12 cellular contexts compared by ENCODE assay signal in the genomic region with DNA sequence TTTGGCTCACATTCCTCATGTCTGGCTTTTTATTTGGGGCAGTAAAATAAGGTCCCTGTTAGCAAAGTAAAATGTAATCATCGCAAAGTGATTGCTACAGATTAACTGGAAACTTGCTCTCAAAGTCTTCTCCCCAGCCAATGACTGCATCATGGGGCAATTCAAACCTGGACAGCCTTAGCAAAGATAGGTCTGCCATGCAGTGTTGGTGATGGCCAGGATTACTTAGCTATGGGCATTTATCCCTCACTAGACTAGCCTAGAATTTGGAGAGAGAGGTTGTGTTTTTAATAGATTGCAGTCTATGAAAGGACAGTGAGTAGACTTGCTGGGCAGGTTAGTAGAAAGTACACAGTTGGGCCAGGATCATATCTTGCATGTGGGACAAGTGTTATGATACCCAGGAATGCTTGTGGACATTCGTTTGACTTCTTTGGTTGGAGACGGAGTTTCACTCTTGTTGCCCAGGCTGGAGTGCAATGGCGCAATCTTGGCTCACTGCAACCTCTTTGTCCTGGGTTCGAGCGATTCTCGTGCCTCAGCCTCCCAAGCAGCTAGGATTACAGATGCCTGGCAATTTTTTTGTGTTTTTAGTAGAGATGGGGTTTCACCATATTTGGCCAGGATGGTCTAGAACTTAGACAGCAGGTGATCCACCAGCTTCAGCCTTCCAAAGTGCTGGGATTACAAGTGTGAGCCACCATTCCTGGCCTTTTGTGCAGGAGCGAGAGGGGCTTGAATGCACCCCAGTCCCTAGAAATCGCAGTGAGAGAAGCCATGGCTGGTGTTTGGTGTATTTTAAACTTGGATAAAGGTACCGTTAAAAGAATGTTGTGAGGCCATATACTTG. TPM values are rescaled to one million over a fixed set of nuclear protein-coding genes. Genes with fewer than 3 reads are reported as not detected.
A peak's percentile ranks its signal among the peaks of the same experiment; 100 is the strongest.
DNase-seq lines count a peak whose midpoint lies in the region; ATAC-seq, FAIRE-seq and TF ChIP-seq lines count a peak whose summit lies in the region.
"Had no signal": no experiment of that assay in that cellular context is flagged by ENCODE, and none has a peak within 500 bp of the region (broad histone marks: within the 10 kb centered on the region; RNA-seq: fewer than 3 reads in every experiment).

No MANE protein-coding gene starts in this region.

- H3K9me3 ChIP-seq in psoas muscle (no peaks in the 10 kb centered on the region), testis (no peaks in the 10 kb centered on the region)

- no peak for FAIRE-seq in GM19239 (lab: Jason Lieb, UNC)
- FAIRE-seq: keratinocyte had no signal

- peak overlapping the region; percentile 99 for H3K4me3 Mint-ChIP-seq in activated T-cell treated with anti-CD3 and anti-CD28 coated beads, Interleukin-2, amount 50 U/mL, for 24 hours
- H3K4me3 Mint-ChIP-seq in HFFc6, result peak overlapping the region; percentile 93
- H3K4me3 Mint-ChIP-seq in activated T-helper 2 cell treated with anti-CD3 and anti-CD28 coated beads, Interferon-gamma antibody, Interleukin-2, Interleukin-4, amounts not matched to agents 10 μg/mL and 5 μg/mL and 100 μg/mL, durations not matched to agents 14 hours and 24 hours and 36 hours (ENCODE audit: low read depth), result peak overlapping the region; percentile 47

- peak overlapping the region; percentile 99 for H3K27ac Mint-ChIP-seq in activated T-cell treated with anti-CD3 and anti-CD28 coated beads, Interleukin-2, amount 50 U/mL, for 24 hours
- peak overlapping the region; percentile 95 for H3K27ac Mint-ChIP-seq in HFFc6
- H3K27ac Mint-ChIP-seq in activated T-helper 2 cell treated with anti-CD3 and anti-CD28 coated beads, Interferon-gamma antibody, Interleukin-2, Interleukin-4, amounts not matched to agents 10 μg/mL and 5 μg/mL and 100 μg/mL, durations not matched to agents 14 hours and 24 hours and 36 hours, result no peak overlapping the region

- H3K27ac ChIP-seq in psoas muscle (peak overlapping the region; percentile 59), testis (no peak overlapping the region)

- 75 to 81% (median 77%) methylated on average over 10 of the region's 10 CpGs for WGBS in psoas muscle, 3 donors
- WGBS in testis, 2 donors, result 88 to 92% methylated on average over 10 of the region's 10 CpGs

- H3K4me1 ChIP-seq in psoas muscle, result peaks cover 45% of the 10 kb centered on the region
- H3K4me1 ChIP-seq in testis, result peaks cover 13% of the 10 kb centered on the region

- no peaks in the 10 kb centered on the region for H3K9me3 Mint-ChIP-seq in activated T-cell treated with anti-CD3 and anti-CD28 coated beads, Interleukin-2, amount 50 U/mL, for 24 hours
- peaks cover 10% of the 10 kb centered on the region; the same call in 1 of the 2 replicates for H3K9me3 Mint-ChIP-seq in HFFc6
- no peaks in the 10 kb centered on the region for H3K9me3 Mint-ChIP-seq in activated T-helper 2 cell treated with anti-CD3 and anti-CD28 coated beads, Interferon-gamma antibody, Interleukin-2, Interleukin-4, amounts not matched to agents 10 μg/mL and 5 μg/mL and 100 μg/mL, durations not matched to agents 14 hours and 24 hours and 36 hours

- H3K27me3 Mint-ChIP-seq in activated T-cell treated with anti-CD3 and anti-CD28 coated beads, Interleukin-2, amount 50 U/mL, for 24 hours, result no peaks in the 10 kb centered on the region
- peaks cover 20% of the 10 kb centered on the region for H3K27me3 Mint-ChIP-seq in HFFc6 (ENCODE audit: insufficient read depth)
- H3K27me3 Mint-ChIP-seq in activated T-helper 2 cell treated with anti-CD3 and anti-CD28 coated beads, Interferon-gamma antibody, Interleukin-2, Interleukin-4, amounts not matched to agents 10 μg/mL and 5 μg/mL and 100 μg/mL, durations not matched to agents 14 hours and 24 hours and 36 hours (ENCODE audit: low read depth), result no peaks in the 10 kb centered on the region

- intact Hi-C loops in activated T-helper 2 cell treated with anti-CD3 and anti-CD28 coated beads, Interferon-gamma antibody, Interleukin-2, Interleukin-4, amounts not matched to agents 10 μg/mL and 5 μg/mL and 100 μg/mL, durations not matched to agents 14 hours and 24 hours and 36 hours (cut with micrococcal nuclease), result no loop called here
- intact Hi-C loops in psoas muscle (cut with DNase I), result no loop called here
- intact Hi-C loops in testis (cut with DNase I; ENCODE audit: low total_unique reads), result no loop called here

- peaks cover 53% of the 10 kb centered on the region for H3K4me1 Mint-ChIP-seq in activated T-cell treated with anti-CD3 and anti-CD28 coated beads, Interleukin-2, amount 50 U/mL, for 24 hours (ENCODE audit: low read depth)
- H3K4me1 Mint-ChIP-seq in HFFc6 (ENCODE audit: low read depth), result peaks cover 69% of the 10 kb centered on the region
- peaks cover 37% of the 10 kb centered on the region for H3K4me1 Mint-ChIP-seq in activated T-helper 2 cell treated with anti-CD3 and anti-CD28 coated beads, Interferon-gamma antibody, Interleukin-2, Interleukin-4, amounts not matched to agents 10 μg/mL and 5 μg/mL and 100 μg/mL, durations not matched to agents 14 hours and 24 hours and 36 hours (ENCODE audit: low read depth)

- peak; percentile 38 for DNase-seq in activated T-cell treated with anti-CD3 and anti-CD28 coated beads, Interleukin-2, amount 50 U/mL, for 24 hours
- DNase-seq in activated T-cell treated with anti-CD3 and anti-CD28 coated beads, Interleukin-2, amount 50 U/mL, for 1 hour, result no peak
- DNase-seq in HFFc6 (no peak), psoas muscle (no peak), GM19239 (ENCODE audit: insufficient read length, low spot score) (no peak), testis (no peak)
- DNase-seq in activated T-helper 2 cell treated with anti-CD3 and anti-CD28 coated beads, Interferon-gamma antibody, Interleukin-2, Interleukin-4, amounts not matched to agents 10 μg/mL and 5 μg/mL and 100 μg/mL, durations not matched to agents 14 hours and 24 hours and 36 hours (ENCODE audit: low spot score), result no peak
- DNase-seq: cerebellar nuclear complex; NCI-H187; NK-92 treated with Interleukin-12 subunit alpha and Interleukin-12 subunit beta, amount 100 ng/mL, for 24 hours had no signal

- peak overlapping the region; percentile 15 for H3K4me3 ChIP-seq in psoas muscle
- H3K4me3 ChIP-seq in testis, result no peak overlapping the region

- TF ChIP-seq CTCF in HFFc6 (IDR thresholded peaks at IDR 0.05) (no peak), psoas muscle (IDR thresholded peaks at IDR 0.05) (no peak), testis (IDR thresholded peaks at IDR 0.05) (no peak)

- H3K36me3 Mint-ChIP-seq in activated T-cell treated with anti-CD3 and anti-CD28 coated beads, Interleukin-2, amount 50 U/mL, for 24 hours (ENCODE audit: low read depth), result peaks cover 71% of the 10 kb centered on the region
- peaks cover 56% of the 10 kb centered on the region for H3K36me3 Mint-ChIP-seq in HFFc6 (ENCODE audit: low read depth)
- H3K36me3 Mint-ChIP-seq in activated T-helper 2 cell treated with anti-CD3 and anti-CD28 coated beads, Interferon-gamma antibody, Interleukin-2, Interleukin-4, amounts not matched to agents 10 μg/mL and 5 μg/mL and 100 μg/mL, durations not matched to agents 14 hours and 24 hours and 36 hours (ENCODE audit: low read depth), result peaks cover 62% of the 10 kb centered on the region

- no peak for TF ChIP-seq POLR2A in testis (IDR thresholded peaks at IDR 0.05)

- H3K36me3 ChIP-seq in psoas muscle (ENCODE audit: insufficient read depth in 1 of 2, low read depth in 1 of 2), result peaks cover 17 to 53% of the 10 kb centered on the region in 2 donors
- no peaks in the 10 kb centered on the region for H3K36me3 ChIP-seq in testis (ENCODE audit: low read depth, missing control alignments)

- no peaks in the 10 kb centered on the region for H3K27me3 ChIP-seq in psoas muscle (ENCODE audit: insufficient read depth in 3 of 3, low read length in 2 of 3)
- H3K27me3 ChIP-seq in testis, result no peaks in the 10 kb centered on the region

- ATAC-seq in psoas muscle, result no peak
- ATAC-seq in HG02884 (IDR thresholded peaks at IDR 0.05; ENCODE audit: unreplicated experiment), result no peak

RNA-seq across cellular contexts. Expression of a gene that starts 3.4 kb away (rescaled TPM):
- total RNA-seq in HFFc6 (2021; fragmentation: NEBNext Ultra II Directional; extraction: Animal tissue kit (Norgen Biotek cat#: 25700)), result 1,000 to 10,000 TPM in 4 of 6 experiments, 100 to 1,000 TPM in 2; 826 to 1,148 (median 1,037) TPM
- total RNA-seq in activated T-helper 2 cell treated with anti-CD3 and anti-CD28 coated beads, Interferon-gamma antibody, Interleukin-2, Interleukin-4, amounts not matched to agents 10 μg/mL and 5 μg/mL and 100 μg/mL, durations not matched to agents 14 hours and 24 hours and 36 hours, result 1,179 and 1,223 TPM in 2 replicates
- total RNA-seq in psoas muscle (100 to 1,000 TPM; 426 to 649 (median 594) TPM), testis (1,000 to 10,000 TPM in 1 of 2 donors, 100 to 1,000 TPM in 1; 451 to 1,185 TPM)
- polyA plus RNA-seq in psoas muscle (1,000 to 10,000 TPM; 1,487 to 2,233 (median 1,787) TPM), testis (ENCODE audit: insufficient read depth, low read depth, low replicate concordance) (1,417 TPM)

RNA-seq across cellular contexts. Expression of a gene that starts 19.3 kb away (rescaled TPM):
- total RNA-seq in HFFc6 (2021; fragmentation: NEBNext Ultra II Directional; extraction: Animal tissue kit (Norgen Biotek cat#: 25700)), result 1 to 10 TPM; 2.9 to 4.1 (median 3.5) TPM
- 3.6 TPM in 2 replicates for total RNA-seq in activated T-helper 2 cell treated with anti-CD3 and anti-CD28 coated beads, Interferon-gamma antibody, Interleukin-2, Interleukin-4, amounts not matched to agents 10 μg/mL and 5 μg/mL and 100 μg/mL, durations not matched to agents 14 hours and 24 hours and 36 hours
- total RNA-seq in psoas muscle (1 to 10 TPM in 2 of 4 donors, under 1 TPM in 2; 0.69 to 2.2 (median 1.3) TPM), testis (1 to 10 TPM; 2.4 to 3.6 TPM)
- polyA plus RNA-seq in psoas muscle (1 to 10 TPM; 1.1 to 2.0 (median 1.3) TPM), testis (ENCODE audit: insufficient read depth, low read depth, low replicate concordance) (7.5 TPM)

Comparison
In these comparisons a context has a peak if more than half of its experiments do, and no peak if none do; other contexts are left out.
1. H3K4me3 Mint-ChIP-seq: peak in every context shown above with its lines; median percentile 99 in activated T-cell treated with anti-CD3 and anti-CD28 coated beads, Interleukin-2, amount 50 U/mL, for 24 hours; 93 in HFFc6; 47 in activated T-helper 2 cell treated with anti-CD3 and anti-CD28 coated beads, Interferon-gamma antibody, Interleukin-2, Interleukin-4, amounts not matched to agents 10 μg/mL and 5 μg/mL and 100 μg/mL, durations not matched to agents 14 hours and 24 hours and 36 hours.